In the genomic region with DNA sequence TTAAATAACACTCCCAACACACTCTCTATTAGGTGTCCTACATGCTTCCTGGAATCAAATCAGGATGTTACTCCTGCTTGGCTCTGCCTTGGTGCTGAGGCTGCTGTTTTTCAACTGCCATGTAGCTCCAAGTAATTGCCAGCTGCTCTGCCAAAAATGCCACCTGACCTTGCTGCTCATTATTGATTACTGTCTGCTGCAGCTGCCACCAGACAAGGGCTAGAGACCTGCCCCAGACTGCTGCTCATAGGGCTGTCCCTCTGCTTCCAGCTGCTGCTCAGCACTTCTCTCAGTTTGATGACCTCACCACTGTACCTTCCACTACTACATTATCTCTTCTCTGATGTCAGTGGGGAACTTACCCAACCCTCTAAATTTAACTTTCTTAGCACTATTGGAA, we compare ENCODE assay signal across 17 cellular contexts.
A peak's percentile ranks its signal among the peaks of the same experiment; 100 is the strongest.
DNase-seq lines count a peak whose midpoint lies in the region; ATAC-seq and TF ChIP-seq lines count a peak whose summit lies in the region.
"Had no signal": no experiment of that assay in that cellular context is flagged by ENCODE, and none has a peak within 500 bp of the region (broad histone marks: within the 10 kb centered on the region; RNA-seq: fewer than 3 reads in every experiment).

No MANE protein-coding gene starts in this region.

- intact Hi-C loops in adrenal gland (cut with DNase I): no loop called here

- H3K36me3 Mint-ChIP-seq in T-helper 17 cell (ENCODE audit: low read depth): no peaks in the 10 kb centered on the region

- no peaks in the 10 kb centered on the region for H3K36me3 ChIP-seq in adrenal gland (replicated peaks in 1 of 2)
- H3K36me3 ChIP-seq in upper lobe of left lung: no peaks in the 10 kb centered on the region
- H3K36me3 ChIP-seq: esophagus muscularis mucosa had no signal

- TF ChIP-seq CTCF in adrenal gland (IDR thresholded peaks at IDR 0.05) (no peak), upper lobe of left lung (IDR thresholded peaks at IDR 0.05) (no peak)

- H3K27me3 ChIP-seq in adrenal gland (no peaks in the 10 kb centered on the region), upper lobe of left lung (no peaks in the 10 kb centered on the region)
- H3K27me3 ChIP-seq: esophagus muscularis mucosa had no signal

- no peaks in the 10 kb centered on the region for H3K4me1 ChIP-seq in adrenal gland (replicated peaks in 1 of 2)
- H3K4me1 ChIP-seq in upper lobe of left lung: no peaks in the 10 kb centered on the region
- H3K4me1 ChIP-seq: esophagus muscularis mucosa had no signal

- no peak for TF ChIP-seq EP300 in upper lobe of left lung (IDR thresholded peaks at IDR 0.05)

- no peaks in the 10 kb centered on the region for H3K27me3 Mint-ChIP-seq in T-helper 17 cell
- H3K27me3 Mint-ChIP-seq: CD4-positive, alpha-beta T cell had no signal

- no peak overlapping the region for H3K27ac Mint-ChIP-seq in T-helper 17 cell
- H3K27ac Mint-ChIP-seq: CD4-positive, alpha-beta T cell had no signal

- DNase-seq in NCI-H748 (lab: John Stamatoyannopoulos, UW; ENCODE audit: unreplicated experiment) (peak; percentile 68), NCI-H748 treated with DMSO at 0.1 percent for 48 hours (lab: John Stamatoyannopoulos, UW) (no peak), NCI-H2227 (lab: John Stamatoyannopoulos, UW; ENCODE audit: unreplicated experiment) (peak; percentile 51), adrenal gland (peak; percentile 23 to 95 (median 51)), pons (ENCODE audit: low spot score) (peak; percentile 14), upper lobe of left lung (no peak), T-helper 17 cell (no peak)
- DNase-seq: 8988T; activated CD4-positive, CD25-positive, alpha-beta regulatory T cell; activated T-cell treated with anti-CD3 and anti-CD28 coated beads for 4 hours; CD4-positive, alpha-beta T cell; IMR-90; occipital lobe; stimulated activated CD4-positive, alpha-beta T cell treated with anti-CD3 and anti-CD28 coated beads, Interleukin-15, amount 100 ng/mL, for 24 hours; trophoblast cell had no signal

- H3K4me1 Mint-ChIP-seq in T-helper 17 cell: no peaks in the 10 kb centered on the region

- ATAC-seq in GM19328 (IDR thresholded peaks at IDR 0.05; ENCODE audit: unreplicated experiment): no peak
- no peak for ATAC-seq in upper lobe of left lung (ENCODE audit: low FRiP score in 2 of 2)
- ATAC-seq in T-helper 17 cell: no peak

- H3K9me3 ChIP-seq in adrenal gland (replicated peaks in 1 of 3): no peaks in the 10 kb centered on the region
- no peaks in the 10 kb centered on the region for H3K9me3 ChIP-seq in upper lobe of left lung
- no peaks in the 10 kb centered on the region for H3K9me3 ChIP-seq in T-helper 17 cell (ENCODE audit: control insufficient read depth, low read length, poor library complexity, severe bottlenecking)
- H3K9me3 ChIP-seq: esophagus muscularis mucosa had no signal

- H3K4me3 ChIP-seq in adrenal gland (no peak overlapping the region), upper lobe of left lung (no peak overlapping the region)
- H3K4me3 ChIP-seq: esophagus muscularis mucosa had no signal

- H3K27ac ChIP-seq in adrenal gland (peak overlapping the region in 1 of 5 donors; percentile 18), upper lobe of left lung (no peak overlapping the region)
- H3K27ac ChIP-seq: esophagus muscularis mucosa had no signal

- TF ChIP-seq POLR2A in adrenal gland (IDR thresholded peaks at IDR 0.05): no peak
- no peak for TF ChIP-seq POLR2A in upper lobe of left lung (IDR thresholded peaks at IDR 0.05)

- no peak overlapping the region for H3K4me3 Mint-ChIP-seq in T-helper 17 cell
- H3K4me3 Mint-ChIP-seq: CD4-positive, alpha-beta T cell had no signal

Comparison
In these comparisons a context has a peak if more than half of its experiments do, and no peak if none do; other contexts are left out.
1. DNase-seq: peak in NCI-H748 (single experiment), NCI-H2227 (single experiment), adrenal gland (7 of 7) and pons (single experiment); none in NCI-H748 treated with DMSO at 0.1 percent for 48 hours (single experiment), upper lobe of left lung (0 of 2) and T-helper 17 cell (0 of 3).